ENCODE assay signal across 20 cellular contexts in genomic region chr3:58079773-58080172, GRCh38.
DNase-seq lines count a peak whose midpoint lies in the region; ATAC-seq, FAIRE-seq and TF ChIP-seq lines count a peak whose summit lies in the region.
"Had no signal": no experiment of that assay in that cellular context is flagged by ENCODE, and none has a peak within 500 bp of the region (broad histone marks: within the 10 kb centered on the region; RNA-seq: fewer than 3 reads in every experiment).

No MANE protein-coding gene starts in this region.

- H3K27me3 ChIP-seq in mammary epithelial cell (ENCODE audit: insufficient read depth, low read length) (no peaks in the 10 kb centered on the region), gastrocnemius medialis (no peaks in the 10 kb centered on the region)
- H3K27me3 ChIP-seq: sigmoid colon had no signal

- peaks cover 57% of the 10 kb centered on the region for H3K36me3 ChIP-seq in mammary epithelial cell (ENCODE audit: insufficient read depth, low read length)
- peaks cover 10 to 41% of the 10 kb centered on the region in 2 donors for H3K36me3 ChIP-seq in kidney (ENCODE audit: control insufficient read depth in 1 of 2, insufficient read depth in 2 of 2, low read length in 2 of 2)
- H3K36me3 ChIP-seq in gastrocnemius medialis, result no peaks in the 10 kb centered on the region

- in situ Hi-C loops in mammary epithelial cell (cut with MboI; ENCODE audit: low sequenced_read_pairs in 2 of 2), result no loop called here
- in situ Hi-C loops in gastrocnemius medialis (cut with MboI; ENCODE audit: low sequenced_read_pairs in 4 of 4), result no loop called here

- no TSS peak for BruUV-seq in MCF 10A (replicated peaks; lab: Mats Ljungman, UMichigan)
- BruUV-seq in mammary epithelial cell (replicated peaks; lab: Mats Ljungman, UMichigan), result no TSS peak

- H3K36me3 Mint-ChIP-seq in MCF 10A (ENCODE audit: insufficient read depth, unreplicated experiment) (peaks cover 84% of the 10 kb centered on the region), T-cell (peaks cover 51% of the 10 kb centered on the region), type B pancreatic cell (peaks cover 48% of the 10 kb centered on the region)
- H3K36me3 Mint-ChIP-seq in activated T-helper 2 cell treated with anti-CD3 and anti-CD28 coated beads, Interferon-gamma antibody, Interleukin-2, Interleukin-4, amounts not matched to agents 10 μg/mL and 5 μg/mL and 100 μg/mL, durations not matched to agents 14 hours and 24 hours and 36 hours (ENCODE audit: low read depth), result peaks cover 55% of the 10 kb centered on the region

- H3K27ac ChIP-seq in mammary epithelial cell (ENCODE audit: insufficient read depth, low read depth, low read length), result no peak overlapping the region
- H3K27ac ChIP-seq in kidney (ENCODE audit: low read depth in 2 of 2, low read length in 2 of 2), result peak overlapping the region; percentile 11 to 35
- H3K27ac ChIP-seq in gastrocnemius medialis, result no peak overlapping the region
- H3K27ac ChIP-seq: A549 had no signal

- H3K9me3 ChIP-seq in mammary epithelial cell (replicated peaks; ENCODE audit: insufficient read depth, low read length) (no peaks in the 10 kb centered on the region), kidney (ENCODE audit: control insufficient read depth in 1 of 2, low read length in 2 of 2) (no peaks in the 10 kb centered on the region), gastrocnemius medialis (no peaks in the 10 kb centered on the region)
- H3K9me3 ChIP-seq: A549, sigmoid colon had no signal

- POLR2A ChIA-PET in MCF 10A (lab: Yijun Ruan, JAX) (interaction anchor here (1.1 kb wide), 1 partner anchor 30 kb away, joined by 3 read pairs; no protein-coding TSS in a partner anchor), T-cell (lab: Charles Lee) (interaction anchor here in 1 of 2 donors (0.6 to 0.8 kb wide), 3 partner anchors 12 to 47 kb away, joined by 3 to 6 read pairs (median 4); no protein-coding TSS in a partner anchor)

- no peak overlapping the region for H2AFZ ChIP-seq in mammary epithelial cell (ENCODE audit: low read depth, low read length)

- H3K4me2 ChIP-seq in mammary epithelial cell (ENCODE audit: insufficient read depth, low read depth, low read length), result no peak overlapping the region
- H3K4me2 ChIP-seq: A549 had no signal

- TF ChIP-seq POLR2A in gastrocnemius medialis (IDR thresholded peaks at IDR 0.05), result no peak

- dilution Hi-C loops in mammary epithelial cell (cut with HindIII; ENCODE audit: low sequenced_read_pairs), result no loop called here

- CTCF ChIA-PET in MCF 10A (lab: Yijun Ruan, JAX), result interaction anchor here (0.9 kb wide), 1 partner anchor 53 kb away, joined by 4 read pairs; no protein-coding TSS in a partner anchor
- CTCF ChIA-PET in mammary epithelial cell (lab: Charles Lee; ENCODE audit: low non-redundant PET), result no interaction called here
- CTCF ChIA-PET in T-cell (lab: Charles Lee), result interaction anchor here in 1 of 2 donors (0.6 kb wide), 1 partner anchor 34 kb away, joined by 4 read pairs; no protein-coding TSS in a partner anchor

- WGBS in mammary epithelial cell (ENCODE audit: low coverage, missing lambda C conversion rate), result 98% methylated on average over 9 of the region's 9 CpGs

- H3K4me1 Mint-ChIP-seq in MCF 10A (ENCODE audit: insufficient read depth, unreplicated experiment) (peaks cover 12% of the 10 kb centered on the region), T-cell (peaks cover 48 to 59% (median 50%) of the 10 kb centered on the region in 3 donors), type B pancreatic cell (ENCODE audit: unreplicated experiment) (peaks cover 27% of the 10 kb centered on the region)
- peaks cover 36% of the 10 kb centered on the region for H3K4me1 Mint-ChIP-seq in activated T-helper 2 cell treated with anti-CD3 and anti-CD28 coated beads, Interferon-gamma antibody, Interleukin-2, Interleukin-4, amounts not matched to agents 10 μg/mL and 5 μg/mL and 100 μg/mL, durations not matched to agents 14 hours and 24 hours and 36 hours (ENCODE audit: low read depth)
- H3K4me1 Mint-ChIP-seq: activated T-helper 17 cell treated with anti-CD3 and anti-CD28 coated beads, Interleukin-2, amount 50 U/mL, for 72 hours had no signal

- no peak for DNase-seq in MCF 10A (ENCODE audit: unreplicated experiment)
- DNase-seq in mammary epithelial cell, result no peak
- DNase-seq in T-cell, result no peak
- no peak for DNase-seq in kidney
- DNase-seq in type B pancreatic cell (ENCODE audit: extremely low spot score, unreplicated experiment), result no peak
- no peak for DNase-seq in gastrocnemius medialis
- DNase-seq in stimulated activated naive CD8-positive, alpha-beta T cell treated with anti-CD3 and anti-CD28 coated beads, Interleukin-15, Interleukin-2, amounts not matched to agents 100 U/mL and 50 U/mL, for 24 hours, result no peak
- no peak for DNase-seq in activated T-helper 2 cell treated with anti-CD3 and anti-CD28 coated beads, Interferon-gamma antibody, Interleukin-2, Interleukin-4, amounts not matched to agents 10 μg/mL and 5 μg/mL and 100 μg/mL, durations not matched to agents 14 hours and 24 hours and 36 hours (ENCODE audit: low spot score)
- DNase-seq: activated CD4-positive, alpha-beta T cell treated with anti-CD3 and anti-CD28 coated beads for 4 hours; activated CD8-positive, alpha-beta memory T cell treated with anti-CD3 and anti-CD28 coated beads, Interleukin-2, amount 10 ng/mL, durations not matched to agents 7 days and 5 days; hippocampal formation; NCI-H1092 treated with DMSO at 0.1 percent for 48 hours; NCI-H2107; Right ventricle myocardium superior; sigmoid colon had no signal

- H3K9me3 Mint-ChIP-seq in MCF 10A (ENCODE audit: unreplicated experiment) (no peaks in the 10 kb centered on the region), T-cell (no peaks in the 10 kb centered on the region), type B pancreatic cell (no peaks in the 10 kb centered on the region)
- no peaks in the 10 kb centered on the region for H3K9me3 Mint-ChIP-seq in activated T-helper 2 cell treated with anti-CD3 and anti-CD28 coated beads, Interferon-gamma antibody, Interleukin-2, Interleukin-4, amounts not matched to agents 10 μg/mL and 5 μg/mL and 100 μg/mL, durations not matched to agents 14 hours and 24 hours and 36 hours
- H3K9me3 Mint-ChIP-seq: activated T-helper 17 cell treated with anti-CD3 and anti-CD28 coated beads, Interleukin-2, amount 50 U/mL, for 72 hours; memory B cell had no signal

- TF ChIP-seq CTCF in MCF 10A (IDR thresholded peaks at IDR 0.05; ENCODE audit: unreplicated experiment) (no peak), mammary epithelial cell (conservative IDR thresholded peaks at IDR 0.05 in 1 of 2, IDR thresholded peaks at IDR 0.05 in 1 of 2; ENCODE audit: extremely low read depth in 1 of 2, insufficient read depth in 1 of 2, low read depth in 1 of 2, low read length in 2 of 2) (no peak), kidney (IDR thresholded peaks at IDR 0.05; ENCODE audit: borderline replicate concordance, extremely low read depth, insufficient read depth) (no peak), type B pancreatic cell (conservative IDR thresholded peaks at IDR 0.05) (no peak), gastrocnemius medialis (IDR thresholded peaks at IDR 0.05 in 4 of 5, conservative IDR thresholded peaks at IDR 0.05 in 1 of 5) (no peak)

- H3K4me1 ChIP-seq in mammary epithelial cell (ENCODE audit: insufficient read depth, low read length) (no peaks in the 10 kb centered on the region), kidney (ENCODE audit: control insufficient read depth in 1 of 2, insufficient read depth in 1 of 2, low read depth in 1 of 2, low read length in 2 of 2) (peaks cover 0 to 8% of the 10 kb centered on the region in 2 donors), gastrocnemius medialis (peaks cover 0 to 2% of the 10 kb centered on the region in 2 donors)

- H3K27ac Mint-ChIP-seq in MCF 10A (ENCODE audit: low read depth, unreplicated experiment), result peak overlapping the region; percentile 19
- H3K27ac Mint-ChIP-seq in T-cell, result peak overlapping the region; percentile 62 to 86
- peak overlapping the region; percentile 39 for H3K27ac Mint-ChIP-seq in type B pancreatic cell
- no peak overlapping the region for H3K27ac Mint-ChIP-seq in activated T-helper 2 cell treated with anti-CD3 and anti-CD28 coated beads, Interferon-gamma antibody, Interleukin-2, Interleukin-4, amounts not matched to agents 10 μg/mL and 5 μg/mL and 100 μg/mL, durations not matched to agents 14 hours and 24 hours and 36 hours
- H3K27ac Mint-ChIP-seq: activated CD8-positive, alpha-beta memory T cell treated with anti-CD3 and anti-CD28 coated beads, Interleukin-2, amount 10 ng/mL, durations not matched to agents 7 days and 5 days; activated T-helper 17 cell treated with anti-CD3 and anti-CD28 coated beads, Interleukin-2, amount 50 U/mL, for 72 hours; memory B cell had no signal

- peaks cover 37% of the 10 kb centered on the region for H4K20me1 ChIP-seq in mammary epithelial cell (ENCODE audit: insufficient read depth, low read length)

- no peak overlapping the region for H3K4me3 Mint-ChIP-seq in MCF 10A (ENCODE audit: unreplicated experiment)
- H3K4me3 Mint-ChIP-seq in T-cell, result no peak overlapping the region
- H3K4me3 Mint-ChIP-seq in type B pancreatic cell, result no peak overlapping the region
- H3K4me3 Mint-ChIP-seq in activated T-helper 2 cell treated with anti-CD3 and anti-CD28 coated beads, Interferon-gamma antibody, Interleukin-2, Interleukin-4, amounts not matched to agents 10 μg/mL and 5 μg/mL and 100 μg/mL, durations not matched to agents 14 hours and 24 hours and 36 hours (ENCODE audit: low read depth), result no peak overlapping the region
- H3K4me3 Mint-ChIP-seq: activated CD8-positive, alpha-beta memory T cell treated with anti-CD3 and anti-CD28 coated beads, Interleukin-2, amount 10 ng/mL, durations not matched to agents 7 days and 5 days; activated T-helper 17 cell treated with anti-CD3 and anti-CD28 coated beads, Interleukin-2, amount 50 U/mL, for 72 hours; memory B cell had no signal

- no peak overlapping the region for H3K9ac ChIP-seq in mammary epithelial cell (ENCODE audit: insufficient read depth, low read length)
- no peak overlapping the region for H3K9ac ChIP-seq in kidney (ENCODE audit: low read length in 2 of 2)

- no peak for FAIRE-seq in kidney (lab: Jason Lieb, UNC)
- FAIRE-seq: A549, GM12892, islet of Langerhans had no signal

- no peaks in the 10 kb centered on the region for H3K27me3 Mint-ChIP-seq in MCF 10A (ENCODE audit: insufficient read depth, unreplicated experiment)
- H3K27me3 Mint-ChIP-seq in T-cell, result no peaks in the 10 kb centered on the region
- H3K27me3 Mint-ChIP-seq in type B pancreatic cell, result no peaks in the 10 kb centered on the region
- H3K27me3 Mint-ChIP-seq in activated T-helper 2 cell treated with anti-CD3 and anti-CD28 coated beads, Interferon-gamma antibody, Interleukin-2, Interleukin-4, amounts not matched to agents 10 μg/mL and 5 μg/mL and 100 μg/mL, durations not matched to agents 14 hours and 24 hours and 36 hours (ENCODE audit: low read depth), result no peaks in the 10 kb centered on the region
- H3K27me3 Mint-ChIP-seq: activated CD8-positive, alpha-beta memory T cell treated with anti-CD3 and anti-CD28 coated beads, Interleukin-2, amount 10 ng/mL, durations not matched to agents 7 days and 5 days; activated T-helper 17 cell treated with anti-CD3 and anti-CD28 coated beads, Interleukin-2, amount 50 U/mL, for 72 hours; memory B cell had no signal

- H3K4me3 ChIP-seq in mammary epithelial cell (replicated peaks in 1 of 3; ENCODE audit: insufficient read depth in 1 of 3, low read depth in 2 of 3, low read length in 3 of 3) (no peak overlapping the region), kidney (ENCODE audit: low read length in 2 of 2) (no peak overlapping the region), gastrocnemius medialis (no peak overlapping the region)
- H3K4me3 ChIP-seq: A549, sigmoid colon had no signal

- ATAC-seq in T-cell (replicated peaks in 1 of 4) (no peak), gastrocnemius medialis (no peak)
- ATAC-seq in stimulated activated naive CD8-positive, alpha-beta T cell treated with anti-CD3 and anti-CD28 coated beads, Interleukin-15, Interleukin-2, amounts not matched to agents 100 U/mL and 50 U/mL, for 24 hours, result no peak
- ATAC-seq: A549; activated CD8-positive, alpha-beta memory T cell treated with anti-CD3 and anti-CD28 coated beads, Interleukin-2, amount 10 ng/mL, durations not matched to agents 7 days and 5 days; activated T-helper 17 cell treated with anti-CD3 and anti-CD28 coated beads, Interleukin-2, amount 50 U/mL, for 72 hours had no signal

- H3K79me2 ChIP-seq in mammary epithelial cell (ENCODE audit: insufficient read depth, low read length), result peaks cover 96% of the 10 kb centered on the region

- intact Hi-C loops in MCF 10A (cut with micrococcal nuclease), result no loop called here
- intact Hi-C loops in mammary epithelial cell (cut with micrococcal nuclease), result no loop called here
- intact Hi-C loops in kidney (cut with DNase I), result no loop called here
- intact Hi-C loops in gastrocnemius medialis (cut with DNase I; ENCODE audit: low total_unique reads), result no loop called here
- intact Hi-C loops in activated T-helper 2 cell treated with anti-CD3 and anti-CD28 coated beads, Interferon-gamma antibody, Interleukin-2, Interleukin-4, amounts not matched to agents 10 μg/mL and 5 μg/mL and 100 μg/mL, durations not matched to agents 14 hours and 24 hours and 36 hours (cut with micrococcal nuclease), result loop anchor here (5.0 kb wide), 1 partner anchor 72 kb away; the partner anchor contains the start of gene FLNB

Comparison
In these comparisons a context has a peak if more than half of its experiments do, and no peak if none do; other contexts are left out.
1. H3K27ac ChIP-seq: peak in kidney (2 of 2); none in mammary epithelial cell (single experiment) and gastrocnemius medialis (0 of 4).